In the genomic region with DNA sequence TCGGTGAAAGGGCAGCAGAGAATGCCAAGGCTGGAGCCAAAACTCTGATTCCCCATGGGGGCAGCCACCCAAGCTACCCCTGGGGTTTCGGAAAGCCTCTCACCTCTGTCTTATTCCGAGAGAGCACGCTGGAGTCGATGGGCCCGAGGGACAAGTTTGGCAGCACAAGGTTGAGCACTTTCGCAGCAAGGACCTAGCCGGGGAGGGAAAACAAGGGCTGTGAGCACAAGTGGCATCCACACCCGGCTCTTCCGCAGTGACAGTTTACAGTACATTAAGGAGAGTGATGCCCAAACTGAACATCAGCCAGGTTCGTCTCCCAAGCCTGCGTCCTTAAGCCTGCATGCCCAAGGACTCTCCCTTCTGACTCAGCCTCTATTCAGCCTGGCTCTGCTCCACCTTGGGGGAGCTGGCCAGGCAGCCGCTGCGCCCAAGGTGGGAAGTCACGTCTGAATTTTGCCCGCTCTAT, we compare ENCODE assay signal across 15 cellular contexts. TPM values are rescaled to one million over a fixed set of nuclear protein-coding genes. Genes with fewer than 3 reads are reported as not detected.
DNase-seq lines count a peak whose midpoint lies in the region; ATAC-seq, FAIRE-seq and TF ChIP-seq lines count a peak whose summit lies in the region.
"Had no signal": no experiment of that assay in that cellular context is flagged by ENCODE, and none has a peak within 500 bp of the region (broad histone marks: within the 10 kb centered on the region; RNA-seq: fewer than 3 reads in every experiment).

No MANE protein-coding gene starts in this region.

- no peak for ATAC-seq in right lobe of liver
- no peak for ATAC-seq in HepG2
- ATAC-seq in GM21381 (IDR thresholded peaks at IDR 0.05; ENCODE audit: unreplicated experiment): no peak

- TF ChIP-seq POLR2A in right lobe of liver (IDR thresholded peaks at IDR 0.05) (no peak), HepG2 (IDR thresholded peaks at IDR 0.05; ENCODE audit: insufficient read depth in 1 of 2, low read depth in 2 of 2, low read length in 2 of 2) (no peak)

- FAIRE-seq in HepG2 (lab: Jason Lieb, UNC): no peak
- FAIRE-seq: colon, GM18507 had no signal

- H3K9me2 ChIP-seq in MM.1S (replicated peaks; ENCODE audit: insufficient read depth, low read length): no peaks in the 10 kb centered on the region

- H3K4me1 ChIP-seq in right lobe of liver (no peaks in the 10 kb centered on the region), HepG2 (ENCODE audit: insufficient read depth, low read length) (no peaks in the 10 kb centered on the region), MM.1S (ENCODE audit: low read length) (no peaks in the 10 kb centered on the region)

- H3K9me3 ChIP-seq in right lobe of liver (no peaks in the 10 kb centered on the region), HepG2 (ENCODE audit: low read length) (no peaks in the 10 kb centered on the region), MM.1S (replicated peaks; ENCODE audit: insufficient read depth, low read length) (no peaks in the 10 kb centered on the region)
- H3K9me3 ChIP-seq: thyroid gland had no signal

- in situ Hi-C loops in HepG2 (cut with HindIII; ENCODE audit: extremely low pct_ligation_motif_present, low pct_unique_long_range_greater_than_20kb): no loop called here

- BruUV-seq in HepG2 (replicated peaks; lab: Mats Ljungman, UMichigan): no TSS peak

- H3K4me3 Mint-ChIP-seq in neural crest cell: no peak overlapping the region
- no peak overlapping the region for H3K4me3 Mint-ChIP-seq in activated T-helper 1 cell treated with anti-CD3 and anti-CD28 coated beads, Interleukin-12 subunit alpha, Interleukin-12 subunit beta, Interleukin-2, Interleukin-4 antibody, amounts not matched to agents 30 ng/mL and 10 ng/mL and 1 ng/mL, durations not matched to agents 14 hours and 24 hours and 36 hours
- no peak overlapping the region for H3K4me3 Mint-ChIP-seq in activated CD4-positive, alpha-beta memory T cell treated with anti-CD3 and anti-CD28 coated beads for 36 hours
- H3K4me3 Mint-ChIP-seq: activated CD4-positive, alpha-beta T cell treated with anti-CD3 and anti-CD28 coated beads, Interleukin-2, amount 10 ng/mL, durations not matched to agents 24 days and 14 days had no signal

- H3K27me3 ChIP-seq in right lobe of liver (no peaks in the 10 kb centered on the region), HepG2 (ENCODE audit: control insufficient read depth in 1 of 2, insufficient read depth in 2 of 2, low read length in 2 of 2) (peaks cover 6 to 57% of the 10 kb centered on the region in 2 experiments), dorsolateral prefrontal cortex (no peaks in the 10 kb centered on the region), MM.1S (replicated peaks; ENCODE audit: insufficient read depth, low read length) (no peaks in the 10 kb centered on the region)
- H3K27me3 ChIP-seq: hepatocyte, thyroid gland had no signal

- TF ChIP-seq RAD21 in HepG2 (CRISPR knock-in tag; IDR thresholded peaks at IDR 0.05): no peak

- peaks cover 21% of the 10 kb centered on the region for H3K4me1 Mint-ChIP-seq in neural crest cell
- H3K4me1 Mint-ChIP-seq in activated T-helper 1 cell treated with anti-CD3 and anti-CD28 coated beads, Interleukin-12 subunit alpha, Interleukin-12 subunit beta, Interleukin-2, Interleukin-4 antibody, amounts not matched to agents 30 ng/mL and 10 ng/mL and 1 ng/mL, durations not matched to agents 14 hours and 24 hours and 36 hours (ENCODE audit: low read depth): no peaks in the 10 kb centered on the region
- no peaks in the 10 kb centered on the region for H3K4me1 Mint-ChIP-seq in activated CD4-positive, alpha-beta memory T cell treated with anti-CD3 and anti-CD28 coated beads for 36 hours (ENCODE audit: low read depth)
- H3K4me1 Mint-ChIP-seq: activated CD4-positive, alpha-beta T cell treated with anti-CD3 and anti-CD28 coated beads, Interleukin-2, amount 10 ng/mL, durations not matched to agents 24 days and 14 days had no signal

- H3K79me2 ChIP-seq in HepG2 (ENCODE audit: insufficient read depth, low read length): no peaks in the 10 kb centered on the region
- no peaks in the 10 kb centered on the region for H3K79me2 ChIP-seq in MM.1S (ENCODE audit: low read length)
- H3K79me2 ChIP-seq: hepatocyte had no signal

- POLR2A ChIA-PET in HepG2 (lab: Yijun Ruan, JAX): no interaction called here
- POLR2A ChIA-PET in activated CD4-positive, alpha-beta memory T cell treated with anti-CD3 and anti-CD28 coated beads for 36 hours (lab: Charles Lee): no interaction called here

- 77% methylated on average over 6 of the region's 16 CpGs for WGBS in right lobe of liver (ENCODE audit: insufficient coverage, low coverage, low lambda C conversion rate, missing lambda C conversion rate)
- 44% methylated on average over 9 of the region's 16 CpGs for WGBS in HepG2 (ENCODE audit: low lambda C conversion rate)

- H4K20me1 ChIP-seq in HepG2 (ENCODE audit: insufficient read depth, low read length): no peaks in the 10 kb centered on the region
- no peaks in the 10 kb centered on the region for H4K20me1 ChIP-seq in MM.1S (ENCODE audit: insufficient read depth, low read length)

- no peak overlapping the region for H3K9ac ChIP-seq in HepG2 (ENCODE audit: insufficient read depth, low read depth, low read length)
- no peak overlapping the region for H3K9ac ChIP-seq in MM.1S (ENCODE audit: low read length)

- H2AFZ ChIP-seq in HepG2 (ENCODE audit: low read length): no peak overlapping the region
- no peak overlapping the region for H2AFZ ChIP-seq in MM.1S (ENCODE audit: low read length)
- H2AFZ ChIP-seq: hepatocyte had no signal

- H3F3A ChIP-seq in MM.1S (ENCODE audit: insufficient read depth, low read length): no peaks in the 10 kb centered on the region

- TF ChIP-seq CTCF in right lobe of liver (IDR thresholded peaks at IDR 0.05) (no peak), HepG2 (CRISPR knock-in tag; IDR thresholded peaks at IDR 0.05) (no peak), dorsolateral prefrontal cortex (IDR thresholded peaks at IDR 0.05 in 54 of 56, conservative IDR thresholded peaks at IDR 0.05 in 2 of 56; ENCODE audit: low read depth in 1 of 56, partially characterized antibody in 56 of 56) (no peak), neural crest cell (conservative IDR thresholded peaks at IDR 0.05) (no peak), MM.1S (IDR thresholded peaks at IDR 0.05; ENCODE audit: low read length) (no peak)

- intact Hi-C loops in right lobe of liver (cut with DNase I): no loop called here
- intact Hi-C loops in HepG2 (cut with micrococcal nuclease; ENCODE audit: unreplicated experiment): no loop called here
- intact Hi-C loops in dorsolateral prefrontal cortex (cut with DNase I): no loop called here
- intact Hi-C loops in activated T-helper 1 cell treated with anti-CD3 and anti-CD28 coated beads, Interleukin-12 subunit alpha, Interleukin-12 subunit beta, Interleukin-2, Interleukin-4 antibody, amounts not matched to agents 30 ng/mL and 10 ng/mL and 1 ng/mL, durations not matched to agents 14 hours and 24 hours and 36 hours (cut with micrococcal nuclease): no loop called here
- intact Hi-C loops in activated CD4-positive, alpha-beta memory T cell treated with anti-CD3 and anti-CD28 coated beads for 36 hours (cut with micrococcal nuclease): no loop called here

- H3K36me3 Mint-ChIP-seq in neural crest cell (ENCODE audit: low read depth): no peaks in the 10 kb centered on the region
- H3K36me3 Mint-ChIP-seq in activated T-helper 1 cell treated with anti-CD3 and anti-CD28 coated beads, Interleukin-12 subunit alpha, Interleukin-12 subunit beta, Interleukin-2, Interleukin-4 antibody, amounts not matched to agents 30 ng/mL and 10 ng/mL and 1 ng/mL, durations not matched to agents 14 hours and 24 hours and 36 hours (ENCODE audit: low read depth): no peaks in the 10 kb centered on the region
- no peaks in the 10 kb centered on the region for H3K36me3 Mint-ChIP-seq in activated CD4-positive, alpha-beta memory T cell treated with anti-CD3 and anti-CD28 coated beads for 36 hours

- CTCF ChIA-PET in HepG2 (lab: Yijun Ruan, JAX; ENCODE audit: low intra/inter-chr PET ratio, low total read pairs): no interaction called here
- CTCF ChIA-PET in activated CD4-positive, alpha-beta memory T cell treated with anti-CD3 and anti-CD28 coated beads for 36 hours (lab: Charles Lee): no interaction called here

- DNase-seq in right lobe of liver (peak in 2 of 3 donors; percentile 27 to 42), HepG2 (ENCODE audit: low spot score) (no peak), dorsolateral prefrontal cortex (peak in 4 of 10 donors; percentile 20 to 42 (median 34)), neural crest cell (ENCODE audit: low read depth, low spot score) (no peak), MM.1S (no peak)
- DNase-seq in activated T-helper 1 cell treated with anti-CD3 and anti-CD28 coated beads, Interleukin-12 subunit alpha, Interleukin-12 subunit beta, Interleukin-2, Interleukin-4 antibody, amounts not matched to agents 30 ng/mL and 10 ng/mL and 1 ng/mL, durations not matched to agents 14 hours and 24 hours and 36 hours (ENCODE audit: low spot score): no peak
- no peak for DNase-seq in activated CD4-positive, alpha-beta memory T cell treated with anti-CD3 and anti-CD28 coated beads for 36 hours
- DNase-seq: activated CD4-positive, alpha-beta T cell treated with anti-CD3 and anti-CD28 coated beads, Interleukin-2, amount 10 ng/mL, durations not matched to agents 24 days and 14 days; erythroblast; T-helper 9 cell; thyroid gland had no signal

- H3K36me3 ChIP-seq in right lobe of liver: peaks cover 0 to 16% (median 6%) of the 10 kb centered on the region in 4 donors
- no peaks in the 10 kb centered on the region for H3K36me3 ChIP-seq in HepG2 (replicated peaks in 1 of 2; ENCODE audit: control insufficient read depth in 1 of 2, insufficient read depth in 2 of 2, low read length in 2 of 2)
- no peaks in the 10 kb centered on the region for H3K36me3 ChIP-seq in MM.1S (replicated peaks; ENCODE audit: insufficient read depth, low read length)
- H3K36me3 ChIP-seq: thyroid gland had no signal

- H3K27ac ChIP-seq in right lobe of liver: no peak overlapping the region
- no peak overlapping the region for H3K27ac ChIP-seq in HepG2 (ENCODE audit: extremely low read length, insufficient read depth, low read length)
- peak overlapping the region in 54 of 59 donors; percentile 12 to 92 (median 74) for H3K27ac ChIP-seq in dorsolateral prefrontal cortex
- H3K27ac ChIP-seq in MM.1S (ENCODE audit: low read length): no peak overlapping the region
- H3K27ac ChIP-seq: hepatocyte, thyroid gland had no signal

- H3K27ac Mint-ChIP-seq in neural crest cell (ENCODE audit: unreplicated experiment): peak overlapping the region; percentile 57
- H3K27ac Mint-ChIP-seq in activated T-helper 1 cell treated with anti-CD3 and anti-CD28 coated beads, Interleukin-12 subunit alpha, Interleukin-12 subunit beta, Interleukin-2, Interleukin-4 antibody, amounts not matched to agents 30 ng/mL and 10 ng/mL and 1 ng/mL, durations not matched to agents 14 hours and 24 hours and 36 hours: no peak overlapping the region
- no peak overlapping the region for H3K27ac Mint-ChIP-seq in activated CD4-positive, alpha-beta memory T cell treated with anti-CD3 and anti-CD28 coated beads for 36 hours
- H3K27ac Mint-ChIP-seq: activated CD4-positive, alpha-beta T cell treated with anti-CD3 and anti-CD28 coated beads, Interleukin-2, amount 10 ng/mL, durations not matched to agents 24 days and 14 days had no signal

- H3K4me2 ChIP-seq in HepG2 (ENCODE audit: low read depth, low read length): no peak overlapping the region
- no peak overlapping the region for H3K4me2 ChIP-seq in MM.1S (ENCODE audit: low read depth, low read length)
- H3K4me2 ChIP-seq: hepatocyte had no signal

- H3K27me3 Mint-ChIP-seq in neural crest cell (ENCODE audit: low read depth): no peaks in the 10 kb centered on the region
- H3K27me3 Mint-ChIP-seq in activated T-helper 1 cell treated with anti-CD3 and anti-CD28 coated beads, Interleukin-12 subunit alpha, Interleukin-12 subunit beta, Interleukin-2, Interleukin-4 antibody, amounts not matched to agents 30 ng/mL and 10 ng/mL and 1 ng/mL, durations not matched to agents 14 hours and 24 hours and 36 hours (ENCODE audit: insufficient read depth): peaks cover 1% of the 10 kb centered on the region
- peaks cover 6% of the 10 kb centered on the region for H3K27me3 Mint-ChIP-seq in activated CD4-positive, alpha-beta memory T cell treated with anti-CD3 and anti-CD28 coated beads for 36 hours

- H3K4me3 ChIP-seq in right lobe of liver (no peak overlapping the region), HepG2 (replicated peaks in 1 of 3; ENCODE audit: insufficient read depth in 1 of 3, low read depth in 2 of 3, low read length in 3 of 3) (no peak overlapping the region), dorsolateral prefrontal cortex (no peak overlapping the region), MM.1S (ENCODE audit: low read length) (no peak overlapping the region)
- H3K4me3 ChIP-seq: hepatocyte, thyroid gland had no signal

- H3K9me3 Mint-ChIP-seq in neural crest cell: no peaks in the 10 kb centered on the region
- H3K9me3 Mint-ChIP-seq in activated T-helper 1 cell treated with anti-CD3 and anti-CD28 coated beads, Interleukin-12 subunit alpha, Interleukin-12 subunit beta, Interleukin-2, Interleukin-4 antibody, amounts not matched to agents 30 ng/mL and 10 ng/mL and 1 ng/mL, durations not matched to agents 14 hours and 24 hours and 36 hours: no peaks in the 10 kb centered on the region
- H3K9me3 Mint-ChIP-seq in activated CD4-positive, alpha-beta memory T cell treated with anti-CD3 and anti-CD28 coated beads for 36 hours: no peaks in the 10 kb centered on the region
- H3K9me3 Mint-ChIP-seq: activated CD4-positive, alpha-beta T cell treated with anti-CD3 and anti-CD28 coated beads, Interleukin-2, amount 10 ng/mL, durations not matched to agents 24 days and 14 days had no signal

- no peak for TF ChIP-seq EP300 in HepG2 (IDR thresholded peaks at IDR 0.05; ENCODE audit: low read depth in 2 of 2, low read length in 2 of 2)
- TF ChIP-seq EP300 in HepG2 (CRISPR knock-in tag; IDR thresholded peaks at IDR 0.05; ENCODE audit: borderline replicate concordance): no peak

RNA-seq across cellular contexts. Expression of a gene that starts 37.8 kb away (rescaled TPM):
- total RNA-seq in right lobe of liver: 10 to 100 TPM in 5 of 6 experiments, 1 to 10 TPM in 1; 9.4 to 20.3 (median 12.2) TPM
- 0.24 and 0.42 TPM in 2 replicates for total RNA-seq in HepG2 (2016; rRNA removed; fragmentation: Illumina TruSeq; extraction: Trizol)
- 0.09 and 0.30 TPM in 2 replicates for total RNA-seq in HepG2 (2016; cell fraction: cytosol; rRNA removed; fragmentation: Illumina TruSeq; extraction: Trizol; ENCODE audit: low read depth)
- total RNA-seq in HepG2 (2016; cell fraction: insoluble cytoplasmic fraction; rRNA removed; fragmentation: Illumina TruSeq; extraction: Trizol): 0.13 and 0.30 TPM in 2 replicates
- total RNA-seq in HepG2 (2016; cell fraction: membrane; rRNA removed; fragmentation: Illumina TruSeq; extraction: Trizol): 0.56 and 0.72 TPM in 2 replicates
- total RNA-seq in HepG2 (2016; cell fraction: nucleus; rRNA removed; fragmentation: Illumina TruSeq; extraction: Trizol): 1.0 and 2.3 TPM in 2 replicates
- polyA plus RNA-seq in HepG2 (2011; rRNA removed): 14.5 and 17.9 TPM in 2 replicates
- polyA plus RNA-seq in HepG2 (2011; cell fraction: cytosol; rRNA removed): 12.3 and 15.2 TPM in 2 replicates
- 97.1 and 99.3 TPM in 2 replicates for polyA plus RNA-seq in HepG2 (2011; cell fraction: nucleus; rRNA removed)
- 7.0 and 10.3 TPM in 2 replicates for polyA plus RNA-seq in HepG2 (2012)
- polyA plus RNA-seq in HepG2 (2016; cell fraction: cytosol; fragmentation: Illumina TruSeq; extraction: Trizol; ENCODE audit: low read depth): 0.44 and 0.71 TPM in 2 replicates
- 0.98 and 1.0 TPM in 2 replicates for polyA plus RNA-seq in HepG2 (2016; cell fraction: insoluble cytoplasmic fraction; fragmentation: Illumina TruSeq; extraction: Trizol; ENCODE audit: low read depth)
- 0.39 and 0.88 TPM in 2 replicates for polyA plus RNA-seq in HepG2 (2016; cell fraction: membrane; fragmentation: Illumina TruSeq; extraction: Trizol; ENCODE audit: low read depth)
- 2.9 and 3.4 TPM in 2 replicates for polyA plus RNA-seq in HepG2 (2016; cell fraction: nucleus; fragmentation: Illumina TruSeq; extraction: Trizol; ENCODE audit: insufficient read depth, low read depth)
- 33.1 and 57.2 TPM in 2 replicates for polyA minus RNA-seq in HepG2 (2011; rRNA and poly(A)+ RNA removed; ENCODE audit: low replicate concordance)
- polyA minus RNA-seq in HepG2 (2011; cell fraction: cytosol; rRNA and poly(A)+ RNA removed): 6.9 and 10.2 TPM in 2 replicates
- 15.7 and 18.6 TPM in 2 replicates for polyA minus RNA-seq in HepG2 (2011; cell fraction: nucleus; rRNA and poly(A)+ RNA removed)
- 100 to 1,000 TPM in 24 of 120 experiments, 10 to 100 TPM in 96; 63.6 to 129 (median 87.7) TPM for total RNA-seq in dorsolateral prefrontal cortex
- total RNA-seq in neural crest cell: 6.8 and 7.2 TPM in 2 replicates
- 9.7 TPM in 2 replicates for total RNA-seq in activated T-helper 1 cell treated with anti-CD3 and anti-CD28 coated beads, Interleukin-12 subunit alpha, Interleukin-12 subunit beta, Interleukin-2, Interleukin-4 antibody, amounts not matched to agents 30 ng/mL and 10 ng/mL and 1 ng/mL, durations not matched to agents 14 hours and 24 hours and 36 hours
- total RNA-seq in activated CD4-positive, alpha-beta memory T cell treated with anti-CD3 and anti-CD28 coated beads for 36 hours: 10 to 100 TPM; 14.8 TPM

Comparison
In these comparisons a context has a peak if more than half of its experiments do, and no peak if none do; other contexts are left out.
1. DNase-seq: peak in right lobe of liver (2 of 3); none in HepG2 (single experiment), neural crest cell (single experiment), MM.1S (single experiment), activated T-helper 1 cell treated with anti-CD3 and anti-CD28 coated beads, Interleukin-12 subunit alpha, Interleukin-12 subunit beta, Interleukin-2, Interleukin-4 antibody, amounts not matched to agents 30 ng/mL and 10 ng/mL and 1 ng/mL, durations not matched to agents 14 hours and 24 hours and 36 hours (single experiment) and activated CD4-positive, alpha-beta memory T cell treated with anti-CD3 and anti-CD28 coated beads for 36 hours (single experiment).
2. H3K27ac ChIP-seq: peak in dorsolateral prefrontal cortex (54 of 59); none in right lobe of liver (0 of 3), HepG2 (single experiment) and MM.1S (single experiment).